Comparison of ENCODE assay signal across 27 cellular contexts in the genomic region with DNA sequence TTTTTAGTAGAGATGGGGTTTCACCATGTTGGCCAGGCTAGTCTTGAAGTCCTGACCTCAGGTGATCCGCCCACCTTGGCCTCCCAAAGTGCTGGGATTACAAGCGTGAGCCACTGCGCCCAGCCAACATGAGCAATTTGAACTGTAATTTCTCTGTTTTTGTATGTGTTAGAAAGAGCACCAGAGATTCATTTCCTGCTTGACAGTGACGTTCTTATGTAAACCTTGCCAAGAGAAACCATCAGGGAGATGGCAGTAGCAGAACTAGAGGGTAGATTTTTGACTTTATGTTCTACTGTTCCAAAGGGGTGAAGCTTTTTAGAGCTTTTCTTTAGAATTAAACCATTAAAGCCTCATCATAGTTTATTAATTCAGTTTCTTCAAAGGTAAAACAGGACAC.
"Had no signal": no experiment of that assay in that cellular context is flagged by ENCODE, and none has a peak within 500 bp of the region (broad histone marks: within the 10 kb centered on the region; RNA-seq: fewer than 3 reads in every experiment).

No MANE protein-coding gene starts in this region.

- H3K27ac Mint-ChIP-seq: naive thymus-derived CD4-positive, alpha-beta T cell; nephron; neural progenitor cell; stimulated activated naive CD8-positive, alpha-beta T cell treated with anti-CD3 and anti-CD28 coated beads, Interleukin-15, amount 100 ng/mL, for 72 hours had no signal

- H3K9me3 ChIP-seq: esophagus squamous epithelium, heart right ventricle, left lung, prostate gland, right atrium auricular region, suprapubic skin, transverse colon had no signal

- H3K4me3 ChIP-seq: esophagus squamous epithelium, heart right ventricle, left lung, neural progenitor cell, prostate gland, right atrium auricular region, smooth muscle cell, suprapubic skin, transverse colon had no signal

- H3K9me3 Mint-ChIP-seq: nephron; neural progenitor cell; stimulated activated naive CD8-positive, alpha-beta T cell treated with anti-CD3 and anti-CD28 coated beads, Interleukin-15, amount 100 ng/mL, for 72 hours had no signal

- H3K36me3 ChIP-seq: esophagus squamous epithelium, heart right ventricle, left lung, neural progenitor cell, prostate gland, right atrium auricular region, suprapubic skin, transverse colon had no signal

- H3K36me3 Mint-ChIP-seq: naive thymus-derived CD4-positive, alpha-beta T cell; neural progenitor cell had no signal

- H3K27me3 ChIP-seq: right atrium auricular region had no signal

- DNase-seq: cortex of kidney; effector memory CD4-positive, alpha-beta T cell; erythroblast; esophagus squamous epithelium; foreskin melanocyte; glutamatergic neuron; heart right ventricle; hippocampal formation; left cardiac atrium; left lung; mammary epithelial cell; mesendoderm; naive thymus-derived CD4-positive, alpha-beta T cell; stimulated activated CD4-positive, alpha-beta T cell treated with anti-CD3 and anti-CD28 coated beads, Interleukin-12 subunit alpha, Interleukin-12 subunit beta, amount 100 ng/mL, for 4 hours; stimulated activated CD4-positive, alpha-beta T cell treated with anti-CD3 and anti-CD28 coated beads, Interleukin-1b, Interleukin-23, amount 100 ng/mL, for 48 hours; stimulated activated CD4-positive, alpha-beta T cell treated with anti-CD3 and anti-CD28 coated beads, Interleukin-4, amount 100 ng/mL, for 1 hour; stimulated activated CD8-positive, alpha-beta memory T cell treated with anti-CD3 and anti-CD28 coated beads, Interleukin-4, amount 100 ng/mL, for 48 hours; stimulated activated naive CD4-positive, alpha-beta T cell; stimulated activated naive CD8-positive, alpha-beta T cell treated with anti-CD3 and anti-CD28 coated beads, Interleukin-15, amount 100 ng/mL, for 72 hours; transverse colon had no signal

- H3K4me1 ChIP-seq: prostate gland had no signal

- FAIRE-seq: islet of Langerhans had no signal

- H3K4me3 Mint-ChIP-seq: naive thymus-derived CD4-positive, alpha-beta T cell; nephron; neural progenitor cell; stimulated activated naive CD8-positive, alpha-beta T cell treated with anti-CD3 and anti-CD28 coated beads, Interleukin-15, amount 100 ng/mL, for 72 hours had no signal
